In genomic region chr1:149708192-149708853, GRCh38 we compare ENCODE assay signal across 1 cellular context.
A peak's percentile ranks its signal among the peaks of the same experiment; 100 is the strongest.
TF ChIP-seq lines count a peak whose summit lies in the region.

No MANE protein-coding gene starts in this region.

TF ChIP-seq in HepG2, 621 proteins besides CTCF, POLR2A, EP300 and RAD21 (continued from another document):
- 0 out of 2 replicates have a peak, but pooled peaks have one; percentile 37 for TF ChIP-seq ZNF574 (CRISPR knock-in tag; IDR thresholded peaks at IDR 0.05)
- 0 out of 2 replicates have a peak, but pooled peaks have one; percentile 29 for TF ChIP-seq MIER2 (CRISPR knock-in tag; IDR thresholded peaks at IDR 0.05)
- TF ChIP-seq ZNF629 (CRISPR knock-in tag; conservative IDR thresholded peaks at IDR 0.05): 0 out of 2 replicates have a peak, but pooled peaks have one; percentile 12
- TF ChIP-seq SAP130 (CRISPR knock-in tag; IDR thresholded peaks at IDR 0.05; ENCODE audit: low read depth): peak; percentile 36; the same call in 1 of the 2 replicates
- TF ChIP-seq KLF16 (CRISPR knock-in tag; IDR thresholded peaks at IDR 0.05): peak in 1 of 2 experiments; percentile 70; a peak in 1 of 4 replicates
- peak; percentile 22; the same call in 1 of the 2 replicates for TF ChIP-seq YEATS2 (CRISPR knock-in tag; IDR thresholded peaks at IDR 0.05; ENCODE audit: borderline replicate concordance)
- TF ChIP-seq ZNF124 (CRISPR knock-in tag; IDR thresholded peaks at IDR 0.05): peak; percentile 34; the same call in 1 of the 2 replicates
